20 cellular contexts compared by ENCODE assay signal in the genomic region with DNA sequence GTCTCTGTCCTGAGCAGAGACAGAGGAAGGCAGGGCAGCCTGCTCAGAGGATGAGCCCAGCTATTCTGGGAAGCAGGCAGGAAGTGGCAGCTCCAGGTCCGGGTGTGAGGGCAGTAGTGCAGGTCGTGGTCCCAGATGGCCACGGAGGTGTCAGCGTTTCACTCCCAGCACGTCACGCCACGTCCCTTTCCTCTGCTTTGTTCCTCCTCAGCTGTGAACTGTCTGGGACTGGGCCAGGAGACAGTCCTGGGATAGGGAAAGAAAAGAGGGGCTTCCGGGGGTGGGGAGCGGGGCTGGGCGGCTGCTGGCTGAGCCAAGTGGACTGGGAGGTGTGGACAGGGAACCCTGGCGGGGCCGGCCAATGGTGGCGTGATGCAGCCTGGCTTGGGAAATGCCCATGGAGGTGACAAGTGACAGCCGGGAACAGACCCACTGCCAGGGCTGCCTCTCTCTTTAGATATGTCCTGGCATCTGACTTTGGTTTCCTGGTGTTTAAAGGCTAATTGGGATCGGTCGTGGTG.
A peak's percentile ranks its signal among the peaks of the same experiment; 100 is the strongest.
DNase-seq lines count a peak whose midpoint lies in the region; ATAC-seq, FAIRE-seq and TF ChIP-seq lines count a peak whose summit lies in the region.
"Had no signal": no experiment of that assay in that cellular context is flagged by ENCODE, and none has a peak within 500 bp of the region (broad histone marks: within the 10 kb centered on the region; RNA-seq: fewer than 3 reads in every experiment).

No MANE protein-coding gene starts in this region.

- H3K9me3 Mint-ChIP-seq in activated CD8-positive, alpha-beta T cell treated with anti-CD3 and anti-CD28 coated beads, Interleukin-2, amount 10 ng/mL, durations not matched to agents 7 days and 5 days (ENCODE audit: insufficient read depth), result no peaks in the 10 kb centered on the region
- H3K9me3 Mint-ChIP-seq in activated CD8-positive, alpha-beta T cell treated with anti-CD3 and anti-CD28 coated beads for 36 hours, result no peaks in the 10 kb centered on the region
- H3K9me3 Mint-ChIP-seq: central memory CD8-positive, alpha-beta T cell; WTC11 had no signal

- H3K27ac ChIP-seq in adrenal gland (peak overlapping the region in 3 of 5 donors; percentile 34 to 64 (median 63)), right cardiac atrium (ENCODE audit: low read length) (peak overlapping the region; percentile 49), stomach (no peak overlapping the region)
- H3K27ac ChIP-seq: epithelial cell of prostate, psoas muscle had no signal

- H3K9me3 ChIP-seq in adrenal gland (replicated peaks in 1 of 3) (no peaks in the 10 kb centered on the region), right cardiac atrium (ENCODE audit: control insufficient read depth, low read length) (no peaks in the 10 kb centered on the region), stomach (no peaks in the 10 kb centered on the region)
- H3K9me3 ChIP-seq: Caco-2, psoas muscle had no signal

- no peak for TF ChIP-seq EP300 in stomach (IDR thresholded peaks at IDR 0.05)

- POLR2A ChIA-PET in activated CD8-positive, alpha-beta T cell treated with anti-CD3 and anti-CD28 coated beads, Interleukin-2, amount 10 ng/mL, durations not matched to agents 7 days and 5 days (lab: Charles Lee), result no interaction called here
- POLR2A ChIA-PET in activated CD8-positive, alpha-beta T cell treated with anti-CD3 and anti-CD28 coated beads for 36 hours (lab: Charles Lee), result no interaction called here

- H3K4me3 ChIP-seq in adrenal gland (no peak overlapping the region), right cardiac atrium (ENCODE audit: low read length) (no peak overlapping the region), stomach (no peak overlapping the region)
- H3K4me3 ChIP-seq: psoas muscle had no signal

- peaks cover 23% of the 10 kb centered on the region for H3K4me1 Mint-ChIP-seq in activated CD8-positive, alpha-beta T cell treated with anti-CD3 and anti-CD28 coated beads, Interleukin-2, amount 10 ng/mL, durations not matched to agents 7 days and 5 days (ENCODE audit: low read depth)
- H3K4me1 Mint-ChIP-seq in activated CD8-positive, alpha-beta T cell treated with anti-CD3 and anti-CD28 coated beads for 36 hours (ENCODE audit: low read depth), result peaks cover 3% of the 10 kb centered on the region
- H3K4me1 Mint-ChIP-seq: WTC11 had no signal

- peak; percentile 19 for ATAC-seq in activated CD8-positive, alpha-beta T cell treated with anti-CD3 and anti-CD28 coated beads, Interleukin-2, amount 10 ng/mL, durations not matched to agents 7 days and 5 days
- no peak for ATAC-seq in activated CD8-positive, alpha-beta T cell treated with anti-CD3 and anti-CD28 coated beads for 36 hours
- peak; percentile 82 for ATAC-seq in right cardiac atrium
- ATAC-seq: PC-3, psoas muscle, WTC11 had no signal

- peaks cover 30 to 46% of the 10 kb centered on the region in 2 donors for H3K4me1 ChIP-seq in adrenal gland (replicated peaks in 1 of 2)
- peaks cover 16% of the 10 kb centered on the region for H3K4me1 ChIP-seq in right cardiac atrium (ENCODE audit: control insufficient read depth, insufficient read depth, low read length)
- H3K4me1 ChIP-seq in stomach, result peaks cover 0 to 14% (median 7%) of the 10 kb centered on the region in 4 donors
- H3K4me1 ChIP-seq: psoas muscle had no signal

- H3K27me3 Mint-ChIP-seq in activated CD8-positive, alpha-beta T cell treated with anti-CD3 and anti-CD28 coated beads, Interleukin-2, amount 10 ng/mL, durations not matched to agents 7 days and 5 days (ENCODE audit: low read depth), result no peaks in the 10 kb centered on the region
- no peaks in the 10 kb centered on the region for H3K27me3 Mint-ChIP-seq in activated CD8-positive, alpha-beta T cell treated with anti-CD3 and anti-CD28 coated beads for 36 hours

- no peak for FAIRE-seq in RCC 7860 (lab: Jason Lieb, UNC)
- FAIRE-seq: A204.1, G401.6 had no signal

- H3K4me3 Mint-ChIP-seq in activated CD8-positive, alpha-beta T cell treated with anti-CD3 and anti-CD28 coated beads, Interleukin-2, amount 10 ng/mL, durations not matched to agents 7 days and 5 days, result no peak overlapping the region
- H3K4me3 Mint-ChIP-seq in activated CD8-positive, alpha-beta T cell treated with anti-CD3 and anti-CD28 coated beads for 36 hours, result no peak overlapping the region
- H3K4me3 Mint-ChIP-seq: central memory CD8-positive, alpha-beta T cell; WTC11 had no signal

- no peak for TF ChIP-seq CTCF in activated CD8-positive, alpha-beta T cell treated with anti-CD3 and anti-CD28 coated beads for 36 hours (IDR thresholded peaks at IDR 0.05)
- no peak for TF ChIP-seq CTCF in adrenal gland (IDR thresholded peaks at IDR 0.05)
- no peak for TF ChIP-seq CTCF in stomach (IDR thresholded peaks at IDR 0.05)

- no peak for TF ChIP-seq POLR2A in adrenal gland (IDR thresholded peaks at IDR 0.05)
- no peak for TF ChIP-seq POLR2A in stomach (IDR thresholded peaks at IDR 0.05)

- H3K27ac Mint-ChIP-seq in activated CD8-positive, alpha-beta T cell treated with anti-CD3 and anti-CD28 coated beads, Interleukin-2, amount 10 ng/mL, durations not matched to agents 7 days and 5 days, result peak overlapping the region; percentile 61
- H3K27ac Mint-ChIP-seq in activated CD8-positive, alpha-beta T cell treated with anti-CD3 and anti-CD28 coated beads for 36 hours, result no peak overlapping the region
- H3K27ac Mint-ChIP-seq: WTC11 had no signal

- 64 to 71% (median 66%) methylated on average over 15 to 16 of the region's 16 CpGs for WGBS in adrenal gland, 4 donors
- WGBS in right cardiac atrium, result 26% methylated on average over 16 of the region's 16 CpGs
- WGBS in stomach, 5 donors, result 66 to 81% (median 79%) methylated on average over 13 to 16 of the region's 16 CpGs

- H3K27me3 ChIP-seq in adrenal gland (no peaks in the 10 kb centered on the region), right cardiac atrium (ENCODE audit: control insufficient read depth, insufficient read depth) (no peaks in the 10 kb centered on the region), stomach (peaks cover 0 to 5% (median 0%) of the 10 kb centered on the region in 3 donors)

- H3K36me3 Mint-ChIP-seq in activated CD8-positive, alpha-beta T cell treated with anti-CD3 and anti-CD28 coated beads, Interleukin-2, amount 10 ng/mL, durations not matched to agents 7 days and 5 days (ENCODE audit: low read depth), result no peaks in the 10 kb centered on the region
- no peaks in the 10 kb centered on the region for H3K36me3 Mint-ChIP-seq in activated CD8-positive, alpha-beta T cell treated with anti-CD3 and anti-CD28 coated beads for 36 hours (ENCODE audit: low read depth)
- H3K36me3 Mint-ChIP-seq: WTC11 had no signal

- H3K36me3 ChIP-seq in adrenal gland (replicated peaks in 1 of 2) (no peaks in the 10 kb centered on the region), stomach (no peaks in the 10 kb centered on the region)

- CTCF ChIA-PET in activated CD8-positive, alpha-beta T cell treated with anti-CD3 and anti-CD28 coated beads, Interleukin-2, amount 10 ng/mL, durations not matched to agents 7 days and 5 days (lab: Charles Lee), result interaction anchor here (0.9 to 1.2 kb wide), 2 partner anchors 22 to 23 kb away, joined by 3 read pairs; no protein-coding TSS in a partner anchor
- CTCF ChIA-PET in activated CD8-positive, alpha-beta T cell treated with anti-CD3 and anti-CD28 coated beads for 36 hours (lab: Charles Lee), result interaction anchor here (1.5 to 1.9 kb wide), 2 partner anchors 21 to 23 kb away, joined by 4 to 7 read pairs; no protein-coding TSS in a partner anchor

- DNase-seq in activated CD8-positive, alpha-beta T cell treated with anti-CD3 and anti-CD28 coated beads, Interleukin-2, amount 10 ng/mL, durations not matched to agents 7 days and 5 days, result no peak
- no peak for DNase-seq in activated CD8-positive, alpha-beta T cell treated with anti-CD3 and anti-CD28 coated beads for 36 hours
- peak; percentile 52 to 86 (median 68) for DNase-seq in adrenal gland
- peak; percentile 74 to 90 (median 86) for DNase-seq in right cardiac atrium
- peak; percentile 22 for DNase-seq in stomach
- no peak for DNase-seq in RCC 7860 (ENCODE audit: low spot score)
- no peak for DNase-seq in NCI-H2196 treated with DMSO at 0.1 percent for 48 hours (lab: John Stamatoyannopoulos, UW; ENCODE audit: unreplicated experiment)
- no peak for DNase-seq in CD1c-positive myeloid dendritic cell (ENCODE audit: extremely low spot score)
- DNase-seq: Caco-2, kidney glomerular epithelial cell, NCI-H187, NCI-H510A, PC-3, SW 1271 had no signal

- intact Hi-C loops in activated CD8-positive, alpha-beta T cell treated with anti-CD3 and anti-CD28 coated beads for 36 hours (cut with micrococcal nuclease), result no loop called here
- intact Hi-C loops in adrenal gland (cut with DNase I) (no loop called here), right cardiac atrium (cut with DNase I) (loop anchor here in 2 of 4 donors (5.0 to 10.0 kb wide), 3 partner anchors 32 to 215 kb away; no protein-coding TSS in a partner anchor), stomach (cut with DNase I; ENCODE audit: low total_unique reads) (no loop called here)

Comparison
In these comparisons a context has a peak if more than half of its experiments do, and no peak if none do; other contexts are left out.
1. DNase-seq: peak in adrenal gland (7 of 7), right cardiac atrium (3 of 3) and stomach (single experiment); none in activated CD8-positive, alpha-beta T cell treated with anti-CD3 and anti-CD28 coated beads, Interleukin-2, amount 10 ng/mL, durations not matched to agents 7 days and 5 days (single experiment), activated CD8-positive, alpha-beta T cell treated with anti-CD3 and anti-CD28 coated beads for 36 hours (single experiment), RCC 7860 (single experiment), NCI-H2196 treated with DMSO at 0.1 percent for 48 hours (single experiment) and CD1c-positive myeloid dendritic cell (single experiment).
2. H3K27ac ChIP-seq: peak in adrenal gland (3 of 5) and right cardiac atrium (single experiment); none in stomach (0 of 5).